In the genomic region with DNA sequence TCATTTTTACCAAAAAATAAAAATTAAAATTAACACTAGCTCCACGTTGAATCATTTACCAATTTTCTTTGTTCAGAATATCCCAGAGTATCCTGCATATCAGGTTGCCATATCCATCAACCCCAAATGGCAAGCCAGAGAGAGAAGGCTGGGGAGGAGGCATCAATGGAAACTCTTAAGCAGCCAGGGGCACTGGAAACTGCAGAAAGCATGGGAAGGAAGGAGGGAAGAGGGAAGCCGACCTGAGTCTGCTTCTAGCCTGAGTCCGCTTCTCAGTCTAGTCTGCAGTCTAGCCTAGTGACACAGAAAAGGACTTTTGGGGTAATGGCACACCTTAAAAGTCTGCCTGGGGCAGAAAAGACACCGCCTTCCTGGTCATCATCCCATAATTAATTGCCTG, we compare ENCODE assay signal across 12 cellular contexts. TPM values are rescaled to one million over a fixed set of nuclear protein-coding genes. Genes with fewer than 3 reads are reported as not detected.
DNase-seq lines count a peak whose midpoint lies in the region; ATAC-seq and TF ChIP-seq lines count a peak whose summit lies in the region.
"Had no signal": no experiment of that assay in that cellular context is flagged by ENCODE, and none has a peak within 500 bp of the region (broad histone marks: within the 10 kb centered on the region; RNA-seq: fewer than 3 reads in every experiment).

No MANE protein-coding gene starts in this region.

- POLR2A ChIA-PET in SK-N-SH (lab: Yijun Ruan, JAX): interaction anchor here (1.1 to 3.4 kb wide), 2 partner anchors 24 to 25 kb away, joined by 3 to 12 read pairs; no protein-coding TSS in a partner anchor

- H3F3A ChIP-seq in SK-N-SH (replicated peaks; ENCODE audit: insufficient read depth): peaks cover 7% of the 10 kb centered on the region

- TF ChIP-seq EP300 in SK-N-SH (IDR thresholded peaks at IDR 0.05; ENCODE audit: borderline replicate concordance in 1 of 2, low read depth in 1 of 2, low read length in 1 of 2): no peak

- CTCF ChIA-PET in activated naive CD4-positive, alpha-beta T cell treated with anti-CD3 and anti-CD28 coated beads, Interleukin-2, amount 10 ng/mL, durations not matched to agents 7 days and 5 days (lab: Charles Lee): interaction anchor here (0.9 to 2.7 kb wide), 7 partner anchors 13 to 95 kb away, joined by 3 to 15 read pairs (median 3); no protein-coding TSS in a partner anchor
- CTCF ChIA-PET in SK-N-SH (lab: Yijun Ruan, JAX): interaction anchor here (0.6 to 1.6 kb wide), 6 partner anchors 29 to 274 kb away, joined by 3 to 5 read pairs (median 3); no protein-coding TSS in a partner anchor

- peaks cover 48% of the 10 kb centered on the region for H3K4me1 Mint-ChIP-seq in activated naive CD4-positive, alpha-beta T cell treated with anti-CD3 and anti-CD28 coated beads, Interleukin-2, amount 10 ng/mL, durations not matched to agents 7 days and 5 days
- H3K4me1 Mint-ChIP-seq in type B pancreatic cell (ENCODE audit: unreplicated experiment): peaks cover 24% of the 10 kb centered on the region

- no peaks in the 10 kb centered on the region for H3K9me3 Mint-ChIP-seq in activated naive CD4-positive, alpha-beta T cell treated with anti-CD3 and anti-CD28 coated beads, Interleukin-2, amount 10 ng/mL, durations not matched to agents 7 days and 5 days
- H3K9me3 Mint-ChIP-seq in type B pancreatic cell: no peaks in the 10 kb centered on the region

- peak overlapping the region; percentile 99 for H3K27ac ChIP-seq in VCaP
- H3K27ac ChIP-seq in left lung: peak overlapping the region; percentile 96 to 99
- H3K27ac ChIP-seq in SK-N-SH (ENCODE audit: low read depth in 2 of 2, low read length in 1 of 2): no peak overlapping the region
- H3K27ac ChIP-seq: right atrium auricular region had no signal

- H3K4me3 ChIP-seq in left lung (no peak overlapping the region), SK-N-SH (ENCODE audit: low read depth in 2 of 2, low read length in 1 of 2) (no peak overlapping the region)
- H3K4me3 ChIP-seq: right atrium auricular region had no signal

- peak overlapping the region; percentile 97 for H3K27ac Mint-ChIP-seq in activated naive CD4-positive, alpha-beta T cell treated with anti-CD3 and anti-CD28 coated beads, Interleukin-2, amount 10 ng/mL, durations not matched to agents 7 days and 5 days
- no peak overlapping the region for H3K27ac Mint-ChIP-seq in type B pancreatic cell

- no peaks in the 10 kb centered on the region for H4K20me1 ChIP-seq in SK-N-SH (ENCODE audit: insufficient read depth)

- no peak overlapping the region for H3K9ac ChIP-seq in SK-N-SH

- intact Hi-C loops in left lung (cut with DNase I): no loop called here

- H3K9me2 ChIP-seq in SK-N-SH: no peaks in the 10 kb centered on the region

- H3K36me3 ChIP-seq in left lung (no peaks in the 10 kb centered on the region), SK-N-SH (replicated peaks in 1 of 2; ENCODE audit: control insufficient read depth in 1 of 2, insufficient read depth in 2 of 2, low read length in 1 of 2) (peaks cover 9 to 10% of the 10 kb centered on the region in 2 experiments)
- H3K36me3 ChIP-seq: right atrium auricular region had no signal

- H3K4me2 ChIP-seq in SK-N-SH: no peak overlapping the region

- no peak overlapping the region for H3K4me3 Mint-ChIP-seq in activated naive CD4-positive, alpha-beta T cell treated with anti-CD3 and anti-CD28 coated beads, Interleukin-2, amount 10 ng/mL, durations not matched to agents 7 days and 5 days
- H3K4me3 Mint-ChIP-seq in type B pancreatic cell: peak overlapping the region; percentile 92

- no peaks in the 10 kb centered on the region for H3K27me3 ChIP-seq in left lung
- no peaks in the 10 kb centered on the region for H3K27me3 ChIP-seq in SK-N-SH (ENCODE audit: insufficient read depth)
- H3K27me3 ChIP-seq: right atrium auricular region had no signal

- no peak overlapping the region for H2AFZ ChIP-seq in SK-N-SH (ENCODE audit: low read depth)

- H3K9me3 ChIP-seq in left lung (no peaks in the 10 kb centered on the region), SK-N-SH (no peaks in the 10 kb centered on the region)
- H3K9me3 ChIP-seq: right atrium auricular region had no signal

- peaks cover 19% of the 10 kb centered on the region for H3K36me3 Mint-ChIP-seq in activated naive CD4-positive, alpha-beta T cell treated with anti-CD3 and anti-CD28 coated beads, Interleukin-2, amount 10 ng/mL, durations not matched to agents 7 days and 5 days
- H3K36me3 Mint-ChIP-seq in type B pancreatic cell: peaks cover 12% of the 10 kb centered on the region

- peaks cover 6% of the 10 kb centered on the region; the same call in 1 of the 2 replicates for H3K79me2 ChIP-seq in SK-N-SH (ENCODE audit: insufficient read depth)

- no peak for DNase-seq in activated naive CD4-positive, alpha-beta T cell treated with anti-CD3 and anti-CD28 coated beads, Interleukin-2, amount 10 ng/mL, durations not matched to agents 7 days and 5 days
- no peak for DNase-seq in activated naive CD4-positive, alpha-beta T cell treated with anti-CD3 and anti-CD28 coated beads, Interleukin-2, amount 50 U/mL, for 16 hours
- DNase-seq in left lung (no peak), type B pancreatic cell (ENCODE audit: extremely low spot score, unreplicated experiment) (no peak), D341Med (ENCODE audit: low spot score) (no peak), NCI-H510A (lab: John Stamatoyannopoulos, UW) (no peak), SK-N-SH (no peak)
- DNase-seq: NCI-H1105, NCI-H774 had no signal

- ATAC-seq in left lung: no peak
- ATAC-seq: SK-N-SH treated with all-trans-retinoic acid at 6 μM for 48 hours had no signal

- H3K4me1 ChIP-seq in left lung (peaks cover 0 to 74% of the 10 kb centered on the region in 2 donors), SK-N-SH (ENCODE audit: control insufficient read depth in 1 of 2, insufficient read depth in 2 of 2, low read depth in 1 of 2, low read length in 1 of 2) (peaks cover 0 to 5% of the 10 kb centered on the region in 2 experiments; a peak in 2 of 4 replicates)

- H3K27me3 Mint-ChIP-seq in activated naive CD4-positive, alpha-beta T cell treated with anti-CD3 and anti-CD28 coated beads, Interleukin-2, amount 10 ng/mL, durations not matched to agents 7 days and 5 days: no peaks in the 10 kb centered on the region
- H3K27me3 Mint-ChIP-seq in type B pancreatic cell: no peaks in the 10 kb centered on the region

- no peak for TF ChIP-seq RAD21 in SK-N-SH (IDR thresholded peaks at IDR 0.05; ENCODE audit: low read length)

- TF ChIP-seq CTCF in VCaP (conservative IDR thresholded peaks at IDR 0.05) (no peak), left lung (IDR thresholded peaks at IDR 0.05) (no peak), type B pancreatic cell (conservative IDR thresholded peaks at IDR 0.05) (no peak), SK-N-SH (IDR thresholded peaks at IDR 0.05) (no peak)

- WGBS in SK-N-SH (ENCODE audit: low lambda C conversion rate): 95% methylated on average over 4 of the region's 4 CpGs

TF ChIP-seq in SK-N-SH, 30 proteins besides CTCF, POLR2A, EP300 and RAD21 (continues in another document):
- TF ChIP-seq SIN3A (IDR thresholded peaks at IDR 0.05; ENCODE audit: borderline replicate concordance, low read depth, low read length) (no peak), RFX5 (IDR thresholded peaks at IDR 0.05; ENCODE audit: low read length) (no peak), JUND (IDR thresholded peaks at IDR 0.05) (no peak)
- TF ChIP-seq, protein P1, sequence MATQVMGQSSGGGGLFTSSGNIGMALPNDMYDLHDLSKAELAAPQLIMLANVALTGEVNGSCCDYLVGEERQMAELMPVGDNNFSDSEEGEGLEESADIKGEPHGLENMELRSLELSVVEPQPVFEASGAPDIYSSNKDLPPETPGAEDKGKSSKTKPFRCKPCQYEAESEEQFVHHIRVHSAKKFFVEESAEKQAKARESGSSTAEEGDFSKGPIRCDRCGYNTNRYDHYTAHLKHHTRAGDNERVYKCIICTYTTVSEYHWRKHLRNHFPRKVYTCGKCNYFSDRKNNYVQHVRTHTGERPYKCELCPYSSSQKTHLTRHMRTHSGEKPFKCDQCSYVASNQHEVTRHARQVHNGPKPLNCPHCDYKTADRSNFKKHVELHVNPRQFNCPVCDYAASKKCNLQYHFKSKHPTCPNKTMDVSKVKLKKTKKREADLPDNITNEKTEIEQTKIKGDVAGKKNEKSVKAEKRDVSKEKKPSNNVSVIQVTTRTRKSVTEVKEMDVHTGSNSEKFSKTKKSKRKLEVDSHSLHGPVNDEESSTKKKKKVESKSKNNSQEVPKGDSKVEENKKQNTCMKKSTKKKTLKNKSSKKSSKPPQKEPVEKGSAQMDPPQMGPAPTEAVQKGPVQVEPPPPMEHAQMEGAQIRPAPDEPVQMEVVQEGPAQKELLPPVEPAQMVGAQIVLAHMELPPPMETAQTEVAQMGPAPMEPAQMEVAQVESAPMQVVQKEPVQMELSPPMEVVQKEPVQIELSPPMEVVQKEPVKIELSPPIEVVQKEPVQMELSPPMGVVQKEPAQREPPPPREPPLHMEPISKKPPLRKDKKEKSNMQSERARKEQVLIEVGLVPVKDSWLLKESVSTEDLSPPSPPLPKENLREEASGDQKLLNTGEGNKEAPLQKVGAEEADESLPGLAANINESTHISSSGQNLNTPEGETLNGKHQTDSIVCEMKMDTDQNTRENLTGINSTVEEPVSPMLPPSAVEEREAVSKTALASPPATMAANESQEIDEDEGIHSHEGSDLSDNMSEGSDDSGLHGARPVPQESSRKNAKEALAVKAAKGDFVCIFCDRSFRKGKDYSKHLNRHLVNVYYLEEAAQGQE (IDR thresholded peaks at IDR 0.05; ENCODE audit: low read depth, low read length): no peak
- TF ChIP-seq, protein P2, sequence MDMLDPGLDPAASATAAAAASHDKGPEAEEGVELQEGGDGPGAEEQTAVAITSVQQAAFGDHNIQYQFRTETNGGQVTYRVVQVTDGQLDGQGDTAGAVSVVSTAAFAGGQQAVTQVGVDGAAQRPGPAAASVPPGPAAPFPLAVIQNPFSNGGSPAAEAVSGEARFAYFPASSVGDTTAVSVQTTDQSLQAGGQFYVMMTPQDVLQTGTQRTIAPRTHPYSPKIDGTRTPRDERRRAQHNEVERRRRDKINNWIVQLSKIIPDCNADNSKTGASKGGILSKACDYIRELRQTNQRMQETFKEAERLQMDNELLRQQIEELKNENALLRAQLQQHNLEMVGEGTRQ (IDR thresholded peaks at IDR 0.05; ENCODE audit: borderline replicate concordance, low read depth, low read length): no peak

RNA-seq across cellular contexts. Expression of a gene that starts 1.6 kb away (rescaled TPM):
- total RNA-seq in left lung (10 to 100 TPM; 30.5 to 40.1 TPM), type B pancreatic cell (ENCODE audit: low replicate concordance) (22.7 and 27.6 TPM in 2 replicates)
- polyA plus RNA-seq in SK-N-SH (2012; rRNA removed): 21.1 and 21.9 TPM in 2 replicates
- polyA plus RNA-seq in SK-N-SH (2012; cell fraction: cytosol; rRNA removed): 24.4 and 25.3 TPM in 2 replicates
- 9.3 and 9.7 TPM in 2 replicates for polyA plus RNA-seq in SK-N-SH (2012; cell fraction: nucleus; rRNA removed)

Comparison
In these comparisons a context has a peak if more than half of its experiments do, and no peak if none do; other contexts are left out.
1. H3K27ac ChIP-seq: peak in VCaP (single experiment) and left lung (2 of 2); none in SK-N-SH (0 of 2).